Comparison of ENCODE assay signal across 14 cellular contexts in the genomic region with DNA sequence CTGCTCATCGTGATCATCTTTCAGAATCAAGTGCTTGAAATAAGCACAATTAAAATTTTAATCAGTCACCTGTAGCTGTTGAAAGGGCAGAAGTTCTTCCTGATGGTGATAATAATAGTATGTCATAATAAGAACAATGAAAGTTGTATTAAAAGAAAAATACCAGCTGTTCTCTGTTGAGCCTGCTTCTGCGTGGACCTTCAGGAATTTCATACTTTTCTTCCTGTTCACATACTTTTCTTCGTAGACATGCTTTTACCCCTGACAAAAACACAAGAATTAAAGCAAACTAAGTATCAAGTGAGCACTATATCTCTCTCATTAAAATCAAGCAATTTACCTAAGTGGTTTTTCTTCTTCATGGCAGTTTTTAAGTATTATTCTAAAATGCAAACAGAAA.
"Had no signal": no experiment of that assay in that cellular context is flagged by ENCODE, and none has a peak within 500 bp of the region (broad histone marks: within the 10 kb centered on the region; RNA-seq: fewer than 3 reads in every experiment).

No MANE protein-coding gene starts in this region.

- H3K27me3 ChIP-seq: esophagus muscularis mucosa, tibial artery had no signal

- H3K4me3 ChIP-seq: esophagus muscularis mucosa, lower lobe of right lung, tibial artery had no signal

- H3K27ac ChIP-seq: esophagus muscularis mucosa, lower lobe of right lung, tibial artery had no signal

- DNase-seq: activated CD4-positive, alpha-beta T cell treated with anti-CD3 and anti-CD28 coated beads for 36 hours; activated CD4-positive, alpha-beta T cell treated with anti-CD3 and anti-CD28 coated beads, Interleukin-2, amount 50 U/mL, for 48 hours; activated T-cell treated with anti-CD3 and anti-CD28 coated beads for 4 hours; amygdala; effector CD8-positive, alpha-beta T cell; hippocampal formation; islet precursor cell; lower lobe of right lung; occipital lobe; stimulated activated CD4-positive, alpha-beta T cell treated with anti-CD3 and anti-CD28 coated beads, Interleukin-2, amount 100 ng/mL, for 24 hours; stimulated activated naive CD8-positive, alpha-beta T cell treated with anti-CD3 and anti-CD28 coated beads, Interleukin-15, Interleukin-2, amounts not matched to agents 100 U/mL and 50 U/mL, for 24 hours; substantia nigra; tibial artery had no signal
